22 cellular contexts compared by ENCODE assay signal in genomic region chr1:55610203-55610602, GRCh38.
"Had no signal": no experiment of that assay in that cellular context is flagged by ENCODE, and none has a peak within 500 bp of the region (broad histone marks: within the 10 kb centered on the region; RNA-seq: fewer than 3 reads in every experiment).

No MANE protein-coding gene starts in this region.

- H3K9me3 ChIP-seq: neutrophil had no signal

- H3K9ac ChIP-seq: parathyroid adenoma had no signal

- H3K4me1 Mint-ChIP-seq: activated naive CD4-positive, alpha-beta T cell treated with anti-CD3 and anti-CD28 coated beads, Interleukin-2, amount 50 U/mL, for 24 hours; endodermal cell; stimulated activated naive CD8-positive, alpha-beta T cell treated with anti-CD3 and anti-CD28 coated beads, Interleukin-15, amount 100 ng/mL, for 72 hours had no signal

- ATAC-seq: foreskin keratinocyte; natural killer cell treated with Interleukin-12 subunit alpha and Interleukin-12 subunit beta and Interleukin-15 and Interleukin-18, amount 100 ng/mL, for 72 hours; right cardiac atrium; stimulated activated naive CD8-positive, alpha-beta T cell treated with anti-CD3 and anti-CD28 coated beads, Interleukin-15, amount 100 ng/mL, for 72 hours had no signal

- H3K4me3 Mint-ChIP-seq: activated naive CD4-positive, alpha-beta T cell treated with anti-CD3 and anti-CD28 coated beads, Interleukin-2, amount 50 U/mL, for 24 hours; endodermal cell; natural killer cell treated with Interleukin-12 subunit alpha and Interleukin-12 subunit beta and Interleukin-15 and Interleukin-18, amount 100 ng/mL, for 72 hours; stimulated activated naive CD8-positive, alpha-beta T cell treated with anti-CD3 and anti-CD28 coated beads, Interleukin-15, amount 100 ng/mL, for 72 hours had no signal

- H3K36me3 ChIP-seq: neutrophil, transverse colon had no signal

- DNase-seq: activated CD4-positive, alpha-beta T cell treated with anti-CD3 and anti-CD28 coated beads for 1 hour; activated gamma-delta T cell treated with Interleukin-2 at 50 U/mL for 16 hours; activated T-cell treated with anti-CD3 and anti-CD28 coated beads, Interleukin-2, amount 50 U/mL, for 1 hour; central memory CD4-positive, alpha-beta T cell; endodermal cell; foreskin keratinocyte; hippocampal formation; kidney glomerular epithelial cell; midbrain; right cardiac atrium; stimulated activated CD4-positive, alpha-beta T cell treated with anti-CD3 and anti-CD28 coated beads, Interleukin-1b, Interleukin-23, amount 100 ng/mL, for 48 hours; stimulated activated naive CD8-positive, alpha-beta T cell treated with anti-CD3 and anti-CD28 coated beads, Interleukin-15, amount 100 ng/mL, for 72 hours; T-helper 9 cell; transverse colon had no signal

- H3K79me2 ChIP-seq: parathyroid adenoma had no signal

- H3K9me3 Mint-ChIP-seq: natural killer cell treated with Interleukin-12 subunit alpha and Interleukin-12 subunit beta and Interleukin-15 and Interleukin-18, amount 100 ng/mL, for 72 hours had no signal

- H3K4me3 ChIP-seq: skin epidermis, transverse colon had no signal

- H2AFZ ChIP-seq: parathyroid adenoma had no signal

- FAIRE-seq: astrocyte, colon, urothelium cell line had no signal

- H3K27ac ChIP-seq: foreskin keratinocyte, neutrophil, transverse colon had no signal

- H3K4me1 ChIP-seq: foreskin keratinocyte had no signal

- H3K36me3 Mint-ChIP-seq: activated naive CD4-positive, alpha-beta T cell treated with anti-CD3 and anti-CD28 coated beads, Interleukin-2, amount 50 U/mL, for 24 hours; natural killer cell treated with Interleukin-12 subunit alpha and Interleukin-12 subunit beta and Interleukin-15 and Interleukin-18, amount 100 ng/mL, for 72 hours had no signal

- H3K27ac Mint-ChIP-seq: activated naive CD4-positive, alpha-beta T cell treated with anti-CD3 and anti-CD28 coated beads, Interleukin-2, amount 50 U/mL, for 24 hours; endodermal cell; natural killer cell treated with Interleukin-12 subunit alpha and Interleukin-12 subunit beta and Interleukin-15 and Interleukin-18, amount 100 ng/mL, for 72 hours had no signal

- H3K27me3 ChIP-seq: foreskin keratinocyte, neutrophil, transverse colon had no signal
